ENCODE assay signal across 8 cellular contexts in genomic region chr7:85851571-85852193, GRCh38.
DNase-seq lines count a peak whose midpoint lies in the region; ATAC-seq lines count a peak whose summit lies in the region.

No MANE protein-coding gene starts in this region.

- ATAC-seq in HG02588 (IDR thresholded peaks at IDR 0.05; ENCODE audit: unreplicated experiment): no peak
- no peak for ATAC-seq in GM18870 (IDR thresholded peaks at IDR 0.05; ENCODE audit: unreplicated experiment)
- no peak for ATAC-seq in GM19351 (IDR thresholded peaks at IDR 0.05; ENCODE audit: unreplicated experiment)

- in situ Hi-C loops in T47D (cut with HindIII; ENCODE audit: low pct_unique_long_range_greater_than_20kb, low sequenced_read_pairs): no loop called here

- DNase-seq in Daoy (ENCODE audit: low read depth): peak; percentile 14
- DNase-seq in NCI-H2081 (lab: John Stamatoyannopoulos, UW): peak; percentile 19 to 59
- DNase-seq in T47D (ENCODE audit: low read depth in 1 of 2, low spot score in 1 of 2): peak; percentile 13 to 65
- DNase-seq in midbrain (lab: John Stamatoyannopoulos, UW): peak; percentile 41
- no peak for DNase-seq in stimulated activated CD4-positive, alpha-beta T cell treated with anti-CD3 and anti-CD28 coated beads, Interleukin-2, amount 100 ng/mL, for 48 hours

Comparison
In these comparisons a context has a peak if more than half of its experiments do, and no peak if none do; other contexts are left out.
1. DNase-seq: peak in Daoy (single experiment), NCI-H2081 (2 of 2), T47D (2 of 2) and midbrain (single experiment); none in stimulated activated CD4-positive, alpha-beta T cell treated with anti-CD3 and anti-CD28 coated beads, Interleukin-2, amount 100 ng/mL, for 48 hours (0 of 2).